Comparison of ENCODE assay signal across 16 cellular contexts in genomic region chr2:26838121-26838906, GRCh38. TPM values are rescaled to one million over a fixed set of nuclear protein-coding genes. Genes with fewer than 3 reads are reported as not detected.
DNase-seq lines count a peak whose midpoint lies in the region; ATAC-seq, FAIRE-seq and TF ChIP-seq lines count a peak whose summit lies in the region.
"Had no signal": no experiment of that assay in that cellular context is flagged by ENCODE, and none has a peak within 500 bp of the region (broad histone marks: within the 10 kb centered on the region; RNA-seq: fewer than 3 reads in every experiment).

No MANE protein-coding gene starts in this region.

- H3K4me1 ChIP-seq in A549 (no peaks in the 10 kb centered on the region), HEK293 (ENCODE audit: control insufficient read depth, insufficient read depth, low read length) (no peaks in the 10 kb centered on the region)
- H3K4me1 ChIP-seq: BLaER1 treated with 17β-estradiol and CSF1 and Interleukin-3, amounts not matched to agents 10 nM and 100 nM had no signal

- peaks cover 63% of the 10 kb centered on the region for H3K27me3 Mint-ChIP-seq in type B pancreatic cell

- H3K9ac ChIP-seq in SK-N-MC (ENCODE audit: insufficient read length) = no peak overlapping the region
- H3K9ac ChIP-seq: BLaER1 treated with 17β-estradiol and CSF1 and Interleukin-3, amounts not matched to agents 10 nM and 100 nM had no signal

- H3K27ac ChIP-seq in A549 (no peak overlapping the region), HEK293 (ENCODE audit: extremely low read depth, low read depth, low read length) (no peak overlapping the region), SK-N-MC (no peak overlapping the region)
- H3K27ac ChIP-seq: BLaER1 treated with 17β-estradiol and CSF1 and Interleukin-3, amounts not matched to agents 10 nM and 100 nM had no signal

- 50% methylated on average over 6 of the region's 6 CpGs for WGBS in A549 (ENCODE audit: missing lambda C conversion rate)

- no peaks in the 10 kb centered on the region for H3K4me1 Mint-ChIP-seq in type B pancreatic cell (ENCODE audit: unreplicated experiment)

- TF ChIP-seq CTCF in A549 (IDR thresholded peaks at IDR 0.05) = no peak
- TF ChIP-seq CTCF in HEK293 (tag by site-specific recombination; IDR thresholded peaks at IDR 0.05) = no peak
- no peak for TF ChIP-seq CTCF in fibroblast of mammary gland (conservative IDR thresholded peaks at IDR 0.05; ENCODE audit: control insufficient read depth, insufficient read depth, low read depth, low read length)
- TF ChIP-seq CTCF in type B pancreatic cell (conservative IDR thresholded peaks at IDR 0.05) = no peak

- H3K4me3 Mint-ChIP-seq in type B pancreatic cell = no peak overlapping the region

- CTCF ChIA-PET in A549 (lab: Yijun Ruan, JAX) = interaction anchor here (0.7 to 25.2 kb wide), 2 partner anchors 110 to 845 kb away, joined by 3 to 669 read pairs; no protein-coding TSS in a partner anchor
- CTCF ChIA-PET in HEK293 (lab: Yijun Ruan, JAX) = no interaction called here

- POLR2A ChIA-PET in A549 (lab: Yijun Ruan, JAX) = no interaction called here
- POLR2A ChIA-PET in HEK293 (lab: Yijun Ruan, JAX) = no interaction called here

- H3K4me2 ChIP-seq in A549 = no peak overlapping the region
- H3K4me2 ChIP-seq: BLaER1 treated with 17β-estradiol and CSF1 and Interleukin-3, amounts not matched to agents 10 nM and 100 nM had no signal

- no peaks in the 10 kb centered on the region for H3K36me3 Mint-ChIP-seq in type B pancreatic cell

- H3K4me3 ChIP-seq in A549 (no peak overlapping the region), HEK293 (ENCODE audit: low read depth, low read length) (no peak overlapping the region), SK-N-MC (no peak overlapping the region), fibroblast of mammary gland (ENCODE audit: control insufficient read depth, low read depth, low read length) (no peak overlapping the region)
- H3K4me3 ChIP-seq: BLaER1 treated with 17β-estradiol and CSF1 and Interleukin-3, amounts not matched to agents 10 nM and 100 nM had no signal

- no peak for TF ChIP-seq EP300 in A549 (IDR thresholded peaks at IDR 0.05)

- no peaks in the 10 kb centered on the region for H3K36me3 ChIP-seq in HEK293 (ENCODE audit: control insufficient read depth in 2 of 2, insufficient read depth in 1 of 2, low read length in 2 of 2)
- H3K36me3 ChIP-seq in SK-N-MC (ENCODE audit: insufficient read depth, low read length) = no peaks in the 10 kb centered on the region
- H3K36me3 ChIP-seq: BLaER1 treated with 17β-estradiol and CSF1 and Interleukin-3, amounts not matched to agents 10 nM and 100 nM had no signal

- DNase-seq in A549 (ENCODE audit: low read depth in 1 of 2, low spot score in 1 of 2) (no peak), SK-N-MC (ENCODE audit: low read depth, low spot score) (peak; percentile 28), fibroblast of mammary gland (ENCODE audit: low read depth) (peak; percentile 36), OCI-M2 (lab: John Stamatoyannopoulos, UW; ENCODE audit: unreplicated experiment) (no peak), left lobe of liver (ENCODE audit: low spot score) (no peak), type B pancreatic cell (ENCODE audit: extremely low spot score, unreplicated experiment) (no peak)
- DNase-seq: cerebellar nuclear complex; foreskin melanocyte; left ventricle myocardium superior; NCI-H1417 treated with DMSO at 0.1 percent for 48 hours; nucleus accumbens; stimulated activated CD4-positive, alpha-beta T cell treated with anti-CD3 and anti-CD28 coated beads, Interleukin-1b, Interleukin-23, amount 100 ng/mL, for 48 hours; stimulated activated naive CD4-positive, alpha-beta T cell treated with Interleukin-2 at 50 U/mL for 16 hours had no signal

- TF ChIP-seq POLR2A in A549 (IDR thresholded peaks at IDR 0.05; ENCODE audit: low read length) = no peak

- no peak overlapping the region for H3K27ac Mint-ChIP-seq in type B pancreatic cell

- H3K9me3 ChIP-seq in A549 = peaks cover 7% of the 10 kb centered on the region; the same call in 1 of the 3 replicates
- no peaks in the 10 kb centered on the region for H3K9me3 ChIP-seq in HEK293 (ENCODE audit: control insufficient read depth, insufficient read depth, low read depth, low read length)
- no peaks in the 10 kb centered on the region for H3K9me3 ChIP-seq in SK-N-MC (ENCODE audit: low read depth, low read length)
- H3K9me3 ChIP-seq: BLaER1 treated with 17β-estradiol and CSF1 and Interleukin-3, amounts not matched to agents 10 nM and 100 nM had no signal

- no peak for TF ChIP-seq RAD21 in A549 (conservative IDR thresholded peaks at IDR 0.05 in 1 of 2, IDR thresholded peaks at IDR 0.05 in 1 of 2)

- no peak for FAIRE-seq in A549 (lab: Jason Lieb, UNC)

- H3K9me3 Mint-ChIP-seq in type B pancreatic cell = no peaks in the 10 kb centered on the region

- peak in 1 of 2 experiments; percentile 51; a peak in 3 of 6 replicates for ATAC-seq in A549
- no peak for ATAC-seq in activated CD4-positive, CD25-positive, alpha-beta regulatory T cell treated with anti-CD3 and anti-CD28 coated beads, Interleukin-2, amount 50 U/mL, for 24 hours
- ATAC-seq in left lobe of liver = no peak
- ATAC-seq: left ventricle myocardium superior had no signal

TF ChIP-seq in A549, 52 proteins besides CTCF, POLR2A, EP300 and RAD21 (continues in another document):
- TF ChIP-seq MAFK (IDR thresholded peaks at IDR 0.05; ENCODE audit: partially characterized antibody) (peak; percentile 22), JUN (IDR thresholded peaks at IDR 0.05) (no peak)
- TF ChIP-seq, protein P1, sequence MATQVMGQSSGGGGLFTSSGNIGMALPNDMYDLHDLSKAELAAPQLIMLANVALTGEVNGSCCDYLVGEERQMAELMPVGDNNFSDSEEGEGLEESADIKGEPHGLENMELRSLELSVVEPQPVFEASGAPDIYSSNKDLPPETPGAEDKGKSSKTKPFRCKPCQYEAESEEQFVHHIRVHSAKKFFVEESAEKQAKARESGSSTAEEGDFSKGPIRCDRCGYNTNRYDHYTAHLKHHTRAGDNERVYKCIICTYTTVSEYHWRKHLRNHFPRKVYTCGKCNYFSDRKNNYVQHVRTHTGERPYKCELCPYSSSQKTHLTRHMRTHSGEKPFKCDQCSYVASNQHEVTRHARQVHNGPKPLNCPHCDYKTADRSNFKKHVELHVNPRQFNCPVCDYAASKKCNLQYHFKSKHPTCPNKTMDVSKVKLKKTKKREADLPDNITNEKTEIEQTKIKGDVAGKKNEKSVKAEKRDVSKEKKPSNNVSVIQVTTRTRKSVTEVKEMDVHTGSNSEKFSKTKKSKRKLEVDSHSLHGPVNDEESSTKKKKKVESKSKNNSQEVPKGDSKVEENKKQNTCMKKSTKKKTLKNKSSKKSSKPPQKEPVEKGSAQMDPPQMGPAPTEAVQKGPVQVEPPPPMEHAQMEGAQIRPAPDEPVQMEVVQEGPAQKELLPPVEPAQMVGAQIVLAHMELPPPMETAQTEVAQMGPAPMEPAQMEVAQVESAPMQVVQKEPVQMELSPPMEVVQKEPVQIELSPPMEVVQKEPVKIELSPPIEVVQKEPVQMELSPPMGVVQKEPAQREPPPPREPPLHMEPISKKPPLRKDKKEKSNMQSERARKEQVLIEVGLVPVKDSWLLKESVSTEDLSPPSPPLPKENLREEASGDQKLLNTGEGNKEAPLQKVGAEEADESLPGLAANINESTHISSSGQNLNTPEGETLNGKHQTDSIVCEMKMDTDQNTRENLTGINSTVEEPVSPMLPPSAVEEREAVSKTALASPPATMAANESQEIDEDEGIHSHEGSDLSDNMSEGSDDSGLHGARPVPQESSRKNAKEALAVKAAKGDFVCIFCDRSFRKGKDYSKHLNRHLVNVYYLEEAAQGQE (IDR thresholded peaks at IDR 0.05) = peak; percentile 97

TF ChIP-seq in HEK293, 187 proteins besides CTCF, POLR2A, EP300 and RAD21 (continues in another document):
- TF ChIP-seq, protein P2, sequence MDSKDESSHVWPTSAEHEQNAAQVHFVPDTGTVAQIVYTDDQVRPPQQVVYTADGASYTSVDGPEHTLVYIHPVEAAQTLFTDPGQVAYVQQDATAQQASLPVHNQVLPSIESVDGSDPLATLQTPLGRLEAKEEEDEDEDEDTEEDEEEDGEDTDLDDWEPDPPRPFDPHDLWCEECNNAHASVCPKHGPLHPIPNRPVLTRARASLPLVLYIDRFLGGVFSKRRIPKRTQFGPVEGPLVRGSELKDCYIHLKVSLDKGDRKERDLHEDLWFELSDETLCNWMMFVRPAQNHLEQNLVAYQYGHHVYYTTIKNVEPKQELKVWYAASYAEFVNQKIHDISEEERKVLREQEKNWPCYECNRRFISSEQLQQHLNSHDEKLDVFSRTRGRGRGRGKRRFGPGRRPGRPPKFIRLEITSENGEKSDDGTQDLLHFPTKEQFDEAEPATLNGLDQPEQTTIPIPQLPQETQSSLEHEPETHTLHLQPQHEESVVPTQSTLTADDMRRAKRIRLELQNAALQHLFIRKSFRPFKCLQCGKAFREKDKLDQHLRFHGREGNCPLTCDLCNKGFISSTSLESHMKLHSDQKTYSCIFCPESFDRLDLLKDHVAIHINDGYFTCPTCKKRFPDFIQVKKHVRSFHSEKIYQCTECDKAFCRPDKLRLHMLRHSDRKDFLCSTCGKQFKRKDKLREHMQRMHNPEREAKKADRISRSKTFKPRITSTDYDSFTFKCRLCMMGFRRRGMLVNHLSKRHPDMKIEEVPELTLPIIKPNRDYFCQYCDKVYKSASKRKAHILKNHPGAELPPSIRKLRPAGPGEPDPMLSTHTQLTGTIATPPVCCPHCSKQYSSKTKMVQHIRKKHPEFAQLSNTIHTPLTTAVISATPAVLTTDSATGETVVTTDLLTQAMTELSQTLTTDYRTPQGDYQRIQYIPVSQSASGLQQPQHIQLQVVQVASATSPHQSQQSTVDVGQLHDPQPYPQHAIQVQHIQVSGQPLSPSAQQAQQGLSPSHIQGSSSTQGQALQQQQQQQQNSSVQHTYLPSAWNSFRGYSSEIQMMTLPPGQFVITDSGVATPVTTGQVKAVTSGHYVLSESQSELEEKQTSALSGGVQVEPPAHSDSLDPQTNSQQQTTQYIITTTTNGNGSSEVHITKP (tag by site-specific recombination; IDR thresholded peaks at IDR 0.05) = no peak
- TF ChIP-seq ZNF121 (tag by site-specific recombination; IDR thresholded peaks at IDR 0.05) = no peak

RNA-seq across cellular contexts. Expression of gene DPYSL5, which starts 9.6 kb away (rescaled TPM):
- polyA plus RNA-seq in A549 (2011; rRNA removed) (2.4 and 2.5 TPM in 2 replicates), A549 (2017; fragmentation: RNase III; extraction: RNeasy Plus Mini Kit Qiagen cat#74134 plus additional on column Dnase treatment) (6.8 to 8.3 TPM (median 8.2 TPM) in 3 replicates)
- polyA plus RNA-seq in A549 (2012; cell fraction: cytosol; rRNA removed) = 4.3 and 5.5 TPM in 2 replicates
- polyA plus RNA-seq in A549 (2012; cell fraction: nucleus; rRNA removed) = 4.4 and 5.3 TPM in 2 replicates
- polyA minus RNA-seq in A549 (2011; rRNA and poly(A)+ RNA removed) = 5.8 and 6.4 TPM in 2 replicates
- total RNA-seq in left lobe of liver (not detected), type B pancreatic cell (ENCODE audit: low replicate concordance) (8.5 and 51.1 TPM in 2 replicates)
- total RNA-seq: left ventricle myocardium superior had no signal

RNA-seq across cellular contexts. Expression of gene CENPA, which starts 52.5 kb away (rescaled TPM):
- polyA plus RNA-seq in A549 (2011; rRNA removed) (44.1 and 46.0 TPM in 2 replicates), A549 (2017; fragmentation: RNase III; extraction: RNeasy Plus Mini Kit Qiagen cat#74134 plus additional on column Dnase treatment) (41.6 to 45.7 TPM (median 43.7 TPM) in 3 replicates)
- 45.4 and 56.0 TPM in 2 replicates for polyA plus RNA-seq in A549 (2012; cell fraction: cytosol; rRNA removed)
- 25.6 and 33.4 TPM in 2 replicates for polyA plus RNA-seq in A549 (2012; cell fraction: nucleus; rRNA removed)
- polyA minus RNA-seq in A549 (2011; rRNA and poly(A)+ RNA removed) = 30.7 and 33.2 TPM in 2 replicates
- total RNA-seq in left lobe of liver (0.33 TPM), type B pancreatic cell (ENCODE audit: low replicate concordance) (9.0 and 24.7 TPM in 2 replicates)
- total RNA-seq: left ventricle myocardium superior had no signal

Comparison
In these comparisons a context has a peak if more than half of its experiments do, and no peak if none do; other contexts are left out.
1. DNase-seq: peak in SK-N-MC (single experiment) and fibroblast of mammary gland (single experiment); none in A549 (0 of 2), OCI-M2 (single experiment), left lobe of liver (single experiment) and type B pancreatic cell (single experiment).